ENCODE assay signal across 8 cellular contexts in the genomic region with DNA sequence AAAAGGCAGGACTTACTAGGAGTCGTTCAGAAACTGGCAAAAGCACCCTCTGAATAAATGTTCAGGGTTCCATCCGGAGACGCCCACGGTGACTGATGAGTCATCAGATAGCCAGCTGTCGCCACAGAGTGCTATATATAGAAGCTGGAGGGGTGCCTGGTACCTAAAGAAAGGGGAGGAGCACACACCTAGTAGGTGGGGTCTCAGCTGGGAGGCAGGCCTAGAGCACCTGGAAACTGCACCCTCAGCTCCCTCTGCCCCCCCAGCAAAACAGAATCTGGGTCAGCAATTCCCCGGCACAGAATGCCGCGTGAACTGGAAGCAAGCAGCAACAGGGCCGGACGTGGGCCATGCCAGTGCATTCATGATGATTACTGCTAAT.
DNase-seq lines count a peak whose midpoint lies in the region; ATAC-seq and TF ChIP-seq lines count a peak whose summit lies in the region.

No MANE protein-coding gene starts in this region.

- POLR2A ChIA-PET in MCF 10A (lab: Yijun Ruan, JAX): no interaction called here

- no peak overlapping the region for H3K4me3 Mint-ChIP-seq in MCF 10A (ENCODE audit: unreplicated experiment)
- H3K4me3 Mint-ChIP-seq in activated CD8-positive, alpha-beta memory T cell treated with anti-CD3 and anti-CD28 coated beads, Interleukin-2, amount 10 ng/mL, durations not matched to agents 7 days and 5 days: peak overlapping the region; percentile 91

- peak; percentile 55 for DNase-seq in MCF 10A (ENCODE audit: unreplicated experiment)
- no peak for DNase-seq in breast epithelium (ENCODE audit: low spot score in 2 of 2)
- DNase-seq in NCI-H69 (lab: John Stamatoyannopoulos, UW): peak; percentile 95
- DNase-seq in activated CD8-positive, alpha-beta memory T cell treated with anti-CD3 and anti-CD28 coated beads, Interleukin-2, amount 10 ng/mL, durations not matched to agents 7 days and 5 days: peak; percentile 88
- DNase-seq in glomerular visceral epithelial cell (ENCODE audit: extremely low spot score): peak; percentile 40
- peak; percentile 64 to 76 for DNase-seq in stimulated activated CD8-positive, alpha-beta memory T cell treated with anti-CD3 and anti-CD28 coated beads, Interleukin-15, amount 100 ng/mL, for 4 hours (ENCODE audit: low read depth in 2 of 2)
- DNase-seq in OCI-M2 (lab: John Stamatoyannopoulos, UW; ENCODE audit: unreplicated experiment): no peak

- no peaks in the 10 kb centered on the region for H3K9me3 ChIP-seq in breast epithelium

- TF ChIP-seq CTCF in MCF 10A (IDR thresholded peaks at IDR 0.05; ENCODE audit: unreplicated experiment) (no peak), breast epithelium (IDR thresholded peaks at IDR 0.05) (no peak)

- intact Hi-C loops in MCF 10A (cut with micrococcal nuclease) (no loop called here), breast epithelium (cut with DNase I; ENCODE audit: low total_unique reads) (no loop called here)

- ATAC-seq in HG03159 (IDR thresholded peaks at IDR 0.05; ENCODE audit: unreplicated experiment): peak; percentile 53
- peak; percentile 58 for ATAC-seq in activated CD8-positive, alpha-beta memory T cell treated with anti-CD3 and anti-CD28 coated beads, Interleukin-2, amount 10 ng/mL, durations not matched to agents 7 days and 5 days

- TF ChIP-seq POLR2A in breast epithelium (IDR thresholded peaks at IDR 0.05): no peak

- H3K4me3 ChIP-seq in breast epithelium: no peak overlapping the region

- no peaks in the 10 kb centered on the region for H3K4me1 Mint-ChIP-seq in MCF 10A (ENCODE audit: insufficient read depth, unreplicated experiment)
- peaks cover 72% of the 10 kb centered on the region for H3K4me1 Mint-ChIP-seq in activated CD8-positive, alpha-beta memory T cell treated with anti-CD3 and anti-CD28 coated beads, Interleukin-2, amount 10 ng/mL, durations not matched to agents 7 days and 5 days

- H3K27me3 ChIP-seq in breast epithelium: peaks cover 0 to 54% of the 10 kb centered on the region in 2 donors

- no TSS peak for BruUV-seq in MCF 10A (replicated peaks; lab: Mats Ljungman, UMichigan)

- H3K27me3 Mint-ChIP-seq in MCF 10A (ENCODE audit: insufficient read depth, unreplicated experiment): peaks cover 42% of the 10 kb centered on the region
- H3K27me3 Mint-ChIP-seq in activated CD8-positive, alpha-beta memory T cell treated with anti-CD3 and anti-CD28 coated beads, Interleukin-2, amount 10 ng/mL, durations not matched to agents 7 days and 5 days: no peaks in the 10 kb centered on the region

- no peak overlapping the region for H3K27ac Mint-ChIP-seq in MCF 10A (ENCODE audit: low read depth, unreplicated experiment)
- peak overlapping the region; percentile 98 for H3K27ac Mint-ChIP-seq in activated CD8-positive, alpha-beta memory T cell treated with anti-CD3 and anti-CD28 coated beads, Interleukin-2, amount 10 ng/mL, durations not matched to agents 7 days and 5 days

- no peaks in the 10 kb centered on the region for H3K9me3 Mint-ChIP-seq in MCF 10A (ENCODE audit: unreplicated experiment)
- H3K9me3 Mint-ChIP-seq in activated CD8-positive, alpha-beta memory T cell treated with anti-CD3 and anti-CD28 coated beads, Interleukin-2, amount 10 ng/mL, durations not matched to agents 7 days and 5 days (ENCODE audit: low read depth): no peaks in the 10 kb centered on the region

- H3K36me3 Mint-ChIP-seq in MCF 10A (ENCODE audit: insufficient read depth, unreplicated experiment): no peaks in the 10 kb centered on the region
- H3K36me3 Mint-ChIP-seq in activated CD8-positive, alpha-beta memory T cell treated with anti-CD3 and anti-CD28 coated beads, Interleukin-2, amount 10 ng/mL, durations not matched to agents 7 days and 5 days: peaks cover 20% of the 10 kb centered on the region

- CTCF ChIA-PET in MCF 10A (lab: Yijun Ruan, JAX): no interaction called here
- CTCF ChIA-PET in activated CD8-positive, alpha-beta memory T cell treated with anti-CD3 and anti-CD28 coated beads, Interleukin-2, amount 10 ng/mL, durations not matched to agents 7 days and 5 days (lab: Charles Lee): interaction anchor here (0.9 to 2.0 kb wide), 3 partner anchors 15 to 158 kb away, joined by 4 to 9 read pairs (median 7); no protein-coding TSS in a partner anchor

- H3K27ac ChIP-seq in breast epithelium: no peak overlapping the region

- no peaks in the 10 kb centered on the region for H3K4me1 ChIP-seq in breast epithelium

- H3K36me3 ChIP-seq in breast epithelium: no peaks in the 10 kb centered on the region

Comparison
In these comparisons a context has a peak if more than half of its experiments do, and no peak if none do; other contexts are left out.
1. DNase-seq: peak in MCF 10A (single experiment), NCI-H69 (single experiment), activated CD8-positive, alpha-beta memory T cell treated with anti-CD3 and anti-CD28 coated beads, Interleukin-2, amount 10 ng/mL, durations not matched to agents 7 days and 5 days (single experiment), glomerular visceral epithelial cell (single experiment) and stimulated activated CD8-positive, alpha-beta memory T cell treated with anti-CD3 and anti-CD28 coated beads, Interleukin-15, amount 100 ng/mL, for 4 hours (2 of 2); none in breast epithelium (0 of 2) and OCI-M2 (single experiment).